Comparison of ENCODE assay signal across 13 cellular contexts in genomic region chr12:50271724-50272247, GRCh38. TPM values are rescaled to one million over a fixed set of nuclear protein-coding genes. Genes with fewer than 3 reads are reported as not detected.
DNase-seq lines count a peak whose midpoint lies in the region; ATAC-seq and TF ChIP-seq lines count a peak whose summit lies in the region.
"Had no signal": no experiment of that assay in that cellular context is flagged by ENCODE, and none has a peak within 500 bp of the region (broad histone marks: within the 10 kb centered on the region; RNA-seq: fewer than 3 reads in every experiment).

No MANE protein-coding gene starts in this region.

- no peak overlapping the region for H3K4me3 ChIP-seq in Caco-2 (ENCODE audit: low read depth, low read length)
- peak overlapping the region; percentile 16 for H3K4me3 ChIP-seq in right cardiac atrium (ENCODE audit: low read length)
- H3K4me3 ChIP-seq in sigmoid colon: peak overlapping the region in 2 of 4 donors; percentile 7 to 20

- peaks cover 20% of the 10 kb centered on the region for H3K36me3 Mint-ChIP-seq in Caco-2 (ENCODE audit: insufficient read depth, unreplicated experiment)

- 32% methylated on average over 2 of the region's 2 CpGs for WGBS in right cardiac atrium
- 47 to 66% methylated on average over 2 of the region's 2 CpGs for WGBS in sigmoid colon, 2 donors

- CTCF ChIA-PET in Caco-2 (lab: Charles Lee): interaction anchor here (0.6 to 1.0 kb wide), 2 partner anchors 12 to 111 kb away, joined by 3 to 8 read pairs; partner anchors contain the start of gene LIMA1

- TF ChIP-seq EP300 in sigmoid colon (IDR thresholded peaks at IDR 0.05): no peak

- POLR2A ChIA-PET in Caco-2 (lab: Charles Lee): interaction anchor here (1.2 kb wide), 1 partner anchor 12 kb away, joined by 8 read pairs; the partner anchor contains the start of gene LIMA1

- H3K27me3 Mint-ChIP-seq in Caco-2 (ENCODE audit: insufficient read depth, unreplicated experiment): no peaks in the 10 kb centered on the region

- H3K4me1 Mint-ChIP-seq in Caco-2 (ENCODE audit: low read depth, unreplicated experiment): peaks cover 31% of the 10 kb centered on the region

- peaks cover 45% of the 10 kb centered on the region for H3K4me1 ChIP-seq in Caco-2
- peaks cover 5% of the 10 kb centered on the region for H3K4me1 ChIP-seq in right cardiac atrium (ENCODE audit: control insufficient read depth, insufficient read depth, low read length)
- H3K4me1 ChIP-seq in sigmoid colon: no peaks in the 10 kb centered on the region

- BruUV-seq in Caco-2 (replicated peaks; lab: Mats Ljungman, UMichigan): TSS peak; percentile 70

- no peaks in the 10 kb centered on the region for H3K9me3 Mint-ChIP-seq in Caco-2 (ENCODE audit: unreplicated experiment)

- H3K36me3 ChIP-seq in Caco-2 (ENCODE audit: control insufficient read depth, insufficient read depth, low read length) (no peaks in the 10 kb centered on the region; the same call in none of the 2 replicates), sigmoid colon (no peaks in the 10 kb centered on the region)

- intact Hi-C loops in Caco-2 (cut with micrococcal nuclease; ENCODE audit: unreplicated experiment): loop anchor here (1.0 to 2.0 kb wide), 2 partner anchors 12 to 17 kb away; partner anchors contain the start of gene LIMA1
- intact Hi-C loops in right cardiac atrium (cut with DNase I): no loop called here
- intact Hi-C loops in sigmoid colon (cut with DNase I): no loop called here

- H3K9me3 ChIP-seq in Caco-2 (no peaks in the 10 kb centered on the region), right cardiac atrium (ENCODE audit: control insufficient read depth, low read length) (no peaks in the 10 kb centered on the region), sigmoid colon (no peaks in the 10 kb centered on the region)

- TF ChIP-seq POLR2A in sigmoid colon (IDR thresholded peaks at IDR 0.05): no peak

- peak overlapping the region; percentile 84 for H3K27ac Mint-ChIP-seq in Caco-2 (ENCODE audit: unreplicated experiment)

- TF ChIP-seq CTCF in Caco-2 (IDR thresholded peaks at IDR 0.05; ENCODE audit: insufficient read depth in 1 of 2, low read depth in 1 of 2, low read length in 1 of 2, severe bottlenecking in 1 of 2, unreplicated experiment in 1 of 2) (no peak), sigmoid colon (IDR thresholded peaks at IDR 0.05) (no peak)

- DNase-seq in Caco-2 (peak in 1 of 2 experiments; percentile 41), astrocyte of the hippocampus (ENCODE audit: low read depth, low spot score) (peak; percentile 29), right cardiac atrium (no peak), sigmoid colon (no peak), iPS-NIHi7 (ENCODE audit: extremely low spot score) (no peak), pons (ENCODE audit: low spot score) (no peak), putamen (ENCODE audit: low spot score) (no peak), C1 segment of cervical spinal cord (lab: John Stamatoyannopoulos, UW) (no peak)
- DNase-seq: activated effector memory CD4-positive, alpha-beta T cell treated with anti-CD3 and anti-CD28 coated beads, Interleukin-2, amount 50 U/mL, for 16 hours; effector CD8-positive, alpha-beta T cell; islet precursor cell; NCI-H1417 had no signal

- ATAC-seq in right cardiac atrium: peak; percentile 54 to 61

- H3K27ac ChIP-seq in right cardiac atrium (ENCODE audit: low read length) (peak overlapping the region; percentile 12), sigmoid colon (peak overlapping the region; percentile 53 to 67 (median 60))
- H3K27ac ChIP-seq: HL-60 had no signal

- H3K27me3 ChIP-seq in Caco-2 (replicated peaks; ENCODE audit: control insufficient read depth, insufficient read depth, low read length) (no peaks in the 10 kb centered on the region), right cardiac atrium (ENCODE audit: control insufficient read depth, insufficient read depth) (no peaks in the 10 kb centered on the region), sigmoid colon (no peaks in the 10 kb centered on the region)

- peak overlapping the region; percentile 44 for H3K4me3 Mint-ChIP-seq in Caco-2 (ENCODE audit: unreplicated experiment)

RNA-seq across cellular contexts. Expression of gene LIMA1, which starts 11.5 kb away (rescaled TPM):
- total RNA-seq in Caco-2 (2022) (50.3 and 53.5 TPM in 2 replicates), right cardiac atrium (10 to 100 TPM; 21.9 to 33.5 (median 23.3) TPM), sigmoid colon (100 to 1,000 TPM in 1 of 4 donors, 10 to 100 TPM in 3; 39.7 to 111 (median 41.6) TPM)
- polyA plus RNA-seq in right cardiac atrium (19.9 TPM), sigmoid colon (100 to 1,000 TPM; 108 to 181 (median 175) TPM)
